Comparison of ENCODE assay signal across 4 cellular contexts in the genomic region with DNA sequence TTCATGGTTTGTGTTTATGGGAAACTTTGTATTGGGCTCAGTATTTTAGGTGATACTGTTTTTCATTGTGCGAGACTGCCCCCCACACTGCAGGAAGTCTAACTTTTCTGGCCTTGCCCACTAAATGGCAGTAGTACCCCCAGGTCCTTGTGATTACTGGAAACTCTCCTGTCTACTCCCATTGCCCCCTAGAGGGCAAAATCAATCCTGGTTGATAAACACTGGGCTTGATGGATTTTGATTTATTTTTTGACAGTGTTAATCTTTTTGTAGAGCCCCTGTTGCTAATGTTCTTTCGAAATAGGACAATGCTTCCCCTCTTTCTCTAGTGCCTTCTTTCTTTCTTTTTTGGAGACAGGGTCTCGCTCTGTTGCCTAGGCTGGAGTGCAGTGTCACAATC.
A peak's percentile ranks its signal among the peaks of the same experiment; 100 is the strongest.
TF ChIP-seq lines count a peak whose summit lies in the region.

No MANE protein-coding gene starts in this region.

TF ChIP-seq in SK-N-SH, 30 proteins besides CTCF, POLR2A, EP300 and RAD21:
- TF ChIP-seq, protein P1, sequence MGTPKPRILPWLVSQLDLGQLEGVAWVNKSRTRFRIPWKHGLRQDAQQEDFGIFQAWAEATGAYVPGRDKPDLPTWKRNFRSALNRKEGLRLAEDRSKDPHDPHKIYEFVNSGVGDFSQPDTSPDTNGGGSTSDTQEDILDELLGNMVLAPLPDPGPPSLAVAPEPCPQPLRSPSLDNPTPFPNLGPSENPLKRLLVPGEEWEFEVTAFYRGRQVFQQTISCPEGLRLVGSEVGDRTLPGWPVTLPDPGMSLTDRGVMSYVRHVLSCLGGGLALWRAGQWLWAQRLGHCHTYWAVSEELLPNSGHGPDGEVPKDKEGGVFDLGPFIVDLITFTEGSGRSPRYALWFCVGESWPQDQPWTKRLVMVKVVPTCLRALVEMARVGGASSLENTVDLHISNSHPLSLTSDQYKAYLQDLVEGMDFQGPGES (IDR thresholded peaks at IDR 0.05; ENCODE audit: low read depth, low read length) = no peak
- TF ChIP-seq RXRA (IDR thresholded peaks at IDR 0.05; ENCODE audit: borderline replicate concordance, low read depth) (no peak), FOXM1 (IDR thresholded peaks at IDR 0.05; ENCODE audit: low read depth) (no peak), NRF1 (IDR thresholded peaks at IDR 0.05; ENCODE audit: low read depth, low read length) (no peak), YY1 (IDR thresholded peaks at IDR 0.05; ENCODE audit: low read depth) (no peak), MEF2A (IDR thresholded peaks at IDR 0.05; ENCODE audit: borderline replicate concordance, low read depth) (no peak), MXI1 (IDR thresholded peaks at IDR 0.05; ENCODE audit: low read depth, low read length) (no peak), SMC3 (IDR thresholded peaks at IDR 0.05; ENCODE audit: low read depth, low read length) (no peak)

TF ChIP-seq in SK-N-SH treated with all-trans-retinoic acid at 6 μM for 48 hours, 23 proteins besides CTCF, POLR2A, EP300 and RAD21 (continues in another document):
- no peak for TF ChIP-seq ZC3H10 (CRISPR knock-in tag; IDR thresholded peaks at IDR 0.05)
- TF ChIP-seq TCF4 (CRISPR knock-in tag; IDR thresholded peaks at IDR 0.05; ENCODE audit: borderline replicate concordance) = no peak
- no peak for TF ChIP-seq GLIS3 (CRISPR knock-in tag; IDR thresholded peaks at IDR 0.05)
- no peak for TF ChIP-seq BACH2 (CRISPR knock-in tag; IDR thresholded peaks at IDR 0.05; ENCODE audit: borderline replicate concordance)
- TF ChIP-seq PATZ1 (CRISPR knock-in tag; IDR thresholded peaks at IDR 0.05; ENCODE audit: borderline replicate concordance) = no peak
- TF ChIP-seq, protein P2, sequence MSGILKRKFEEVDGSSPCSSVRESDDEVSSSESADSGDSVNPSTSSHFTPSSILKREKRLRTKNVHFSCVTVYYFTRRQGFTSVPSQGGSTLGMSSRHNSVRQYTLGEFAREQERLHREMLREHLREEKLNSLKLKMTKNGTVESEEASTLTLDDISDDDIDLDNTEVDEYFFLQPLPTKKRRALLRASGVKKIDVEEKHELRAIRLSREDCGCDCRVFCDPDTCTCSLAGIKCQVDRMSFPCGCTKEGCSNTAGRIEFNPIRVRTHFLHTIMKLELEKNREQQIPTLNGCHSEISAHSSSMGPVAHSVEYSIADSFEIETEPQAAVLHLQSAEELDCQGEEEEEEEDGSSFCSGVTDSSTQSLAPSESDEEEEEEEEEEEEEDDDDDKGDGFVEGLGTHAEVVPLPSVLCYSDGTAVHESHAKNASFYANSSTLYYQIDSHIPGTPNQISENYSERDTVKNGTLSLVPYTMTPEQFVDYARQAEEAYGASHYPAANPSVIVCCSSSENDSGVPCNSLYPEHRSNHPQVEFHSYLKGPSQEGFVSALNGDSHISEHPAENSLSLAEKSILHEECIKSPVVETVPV (CRISPR knock-in tag; IDR thresholded peaks at IDR 0.05) = no peak
- TF ChIP-seq, protein P3, sequence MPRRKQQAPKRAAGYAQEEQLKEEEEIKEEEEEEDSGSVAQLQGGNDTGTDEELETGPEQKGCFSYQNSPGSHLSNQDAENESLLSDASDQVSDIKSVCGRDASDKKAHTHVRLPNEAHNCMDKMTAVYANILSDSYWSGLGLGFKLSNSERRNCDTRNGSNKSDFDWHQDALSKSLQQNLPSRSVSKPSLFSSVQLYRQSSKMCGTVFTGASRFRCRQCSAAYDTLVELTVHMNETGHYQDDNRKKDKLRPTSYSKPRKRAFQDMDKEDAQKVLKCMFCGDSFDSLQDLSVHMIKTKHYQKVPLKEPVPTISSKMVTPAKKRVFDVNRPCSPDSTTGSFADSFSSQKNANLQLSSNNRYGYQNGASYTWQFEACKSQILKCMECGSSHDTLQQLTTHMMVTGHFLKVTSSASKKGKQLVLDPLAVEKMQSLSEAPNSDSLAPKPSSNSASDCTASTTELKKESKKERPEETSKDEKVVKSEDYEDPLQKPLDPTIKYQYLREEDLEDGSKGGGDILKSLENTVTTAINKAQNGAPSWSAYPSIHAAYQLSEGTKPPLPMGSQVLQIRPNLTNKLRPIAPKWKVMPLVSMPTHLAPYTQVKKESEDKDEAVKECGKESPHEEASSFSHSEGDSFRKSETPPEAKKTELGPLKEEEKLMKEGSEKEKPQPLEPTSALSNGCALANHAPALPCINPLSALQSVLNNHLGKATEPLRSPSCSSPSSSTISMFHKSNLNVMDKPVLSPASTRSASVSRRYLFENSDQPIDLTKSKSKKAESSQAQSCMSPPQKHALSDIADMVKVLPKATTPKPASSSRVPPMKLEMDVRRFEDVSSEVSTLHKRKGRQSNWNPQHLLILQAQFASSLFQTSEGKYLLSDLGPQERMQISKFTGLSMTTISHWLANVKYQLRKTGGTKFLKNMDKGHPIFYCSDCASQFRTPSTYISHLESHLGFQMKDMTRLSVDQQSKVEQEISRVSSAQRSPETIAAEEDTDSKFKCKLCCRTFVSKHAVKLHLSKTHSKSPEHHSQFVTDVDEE (CRISPR knock-in tag; IDR thresholded peaks at IDR 0.05) = no peak
- TF ChIP-seq CSDC2 (CRISPR knock-in tag; IDR thresholded peaks at IDR 0.05) = no peak

TF ChIP-seq in HEK293, 187 proteins besides CTCF, POLR2A, EP300 and RAD21:
- TF ChIP-seq ZNF211 (tag by site-specific recombination; IDR thresholded peaks at IDR 0.05; ENCODE audit: low read depth) = no peak
- TF ChIP-seq REST (tag by site-specific recombination; IDR thresholded peaks at IDR 0.05) = no peak
- no peak for TF ChIP-seq ZNF548 (tag by site-specific recombination; IDR thresholded peaks at IDR 0.05)
- TF ChIP-seq ZEB2 (tag by site-specific recombination; IDR thresholded peaks at IDR 0.05) = no peak
- TF ChIP-seq PRDM4 (tag by site-specific recombination; IDR thresholded peaks at IDR 0.05) = peak; percentile 66; the same call in 1 of the 2 replicates
- no peak for TF ChIP-seq MEIS1 (CRISPR knock-in tag; IDR thresholded peaks at IDR 0.05; ENCODE audit: borderline replicate concordance)
TF ChIP-seq in HEK293: peak in this region for 1.

TF ChIP-seq in K562, 482 proteins besides CTCF, POLR2A, EP300 and RAD21:
- TF ChIP-seq ZNF280B (CRISPR knock-in tag; IDR thresholded peaks at IDR 0.05) (no peak), RFX5 (IDR thresholded peaks at IDR 0.05; ENCODE audit: low read depth, low read length) (no peak), ILK (tag; IDR thresholded peaks at IDR 0.05; ENCODE audit: borderline replicate concordance, low read depth) (no peak), ARID4B (CRISPR knock-in tag; IDR thresholded peaks at IDR 0.05) (no peak), ZNF76 (CRISPR knock-in tag; IDR thresholded peaks at IDR 0.05; ENCODE audit: borderline replicate concordance) (no peak), ZNF274 (IDR thresholded peaks at IDR 0.05; ENCODE audit: borderline replicate concordance, low read depth, low read length) (no peak), RBM25 (IDR thresholded peaks at IDR 0.05; ENCODE audit: low read depth, low read length, severe bottlenecking) (no peak)
- TF ChIP-seq, protein P4, sequence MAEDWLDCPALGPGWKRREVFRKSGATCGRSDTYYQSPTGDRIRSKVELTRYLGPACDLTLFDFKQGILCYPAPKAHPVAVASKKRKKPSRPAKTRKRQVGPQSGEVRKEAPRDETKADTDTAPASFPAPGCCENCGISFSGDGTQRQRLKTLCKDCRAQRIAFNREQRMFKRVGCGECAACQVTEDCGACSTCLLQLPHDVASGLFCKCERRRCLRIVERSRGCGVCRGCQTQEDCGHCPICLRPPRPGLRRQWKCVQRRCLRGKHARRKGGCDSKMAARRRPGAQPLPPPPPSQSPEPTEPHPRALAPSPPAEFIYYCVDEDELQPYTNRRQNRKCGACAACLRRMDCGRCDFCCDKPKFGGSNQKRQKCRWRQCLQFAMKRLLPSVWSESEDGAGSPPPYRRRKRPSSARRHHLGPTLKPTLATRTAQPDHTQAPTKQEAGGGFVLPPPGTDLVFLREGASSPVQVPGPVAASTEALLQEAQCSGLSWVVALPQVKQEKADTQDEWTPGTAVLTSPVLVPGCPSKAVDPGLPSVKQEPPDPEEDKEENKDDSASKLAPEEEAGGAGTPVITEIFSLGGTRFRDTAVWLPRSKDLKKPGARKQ (CRISPR knock-in tag; IDR thresholded peaks at IDR 0.05) = no peak
